1 cellular context compared by ENCODE assay signal in genomic region chr17:19720631-19721426, GRCh38.
A peak's percentile ranks its signal among the peaks of the same experiment; 100 is the strongest.
TF ChIP-seq lines count a peak whose summit lies in the region.

No MANE protein-coding gene starts in this region.

TF ChIP-seq in HepG2, 621 proteins besides CTCF, POLR2A, EP300 and RAD21 (continued from another document and continues in another):
- TF ChIP-seq DZIP1 (CRISPR knock-in tag; IDR thresholded peaks at IDR 0.05) = no peak
- no peak for TF ChIP-seq CENPT (CRISPR knock-in tag; IDR thresholded peaks at IDR 0.05; ENCODE audit: low read depth)
- TF ChIP-seq, protein P1, sequence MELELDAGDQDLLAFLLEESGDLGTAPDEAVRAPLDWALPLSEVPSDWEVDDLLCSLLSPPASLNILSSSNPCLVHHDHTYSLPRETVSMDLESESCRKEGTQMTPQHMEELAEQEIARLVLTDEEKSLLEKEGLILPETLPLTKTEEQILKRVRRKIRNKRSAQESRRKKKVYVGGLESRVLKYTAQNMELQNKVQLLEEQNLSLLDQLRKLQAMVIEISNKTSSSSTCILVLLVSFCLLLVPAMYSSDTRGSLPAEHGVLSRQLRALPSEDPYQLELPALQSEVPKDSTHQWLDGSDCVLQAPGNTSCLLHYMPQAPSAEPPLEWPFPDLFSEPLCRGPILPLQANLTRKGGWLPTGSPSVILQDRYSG (CRISPR knock-in tag; IDR thresholded peaks at IDR 0.05) = no peak
- TF ChIP-seq FOXK1 (CRISPR knock-in tag; IDR thresholded peaks at IDR 0.05; ENCODE audit: borderline replicate concordance, low read depth) = no peak
- TF ChIP-seq CEBPG (CRISPR knock-in tag; IDR thresholded peaks at IDR 0.05) = peak; percentile 47; the same call in 1 of the 2 replicates
- TF ChIP-seq ZNF205 (CRISPR knock-in tag; IDR thresholded peaks at IDR 0.05) = no peak
- TF ChIP-seq CENPBD1 (CRISPR knock-in tag; IDR thresholded peaks at IDR 0.05; ENCODE audit: borderline replicate concordance, low read depth) = no peak
- TF ChIP-seq ZNF782 (CRISPR knock-in tag; IDR thresholded peaks at IDR 0.05; ENCODE audit: borderline replicate concordance) = no peak
- TF ChIP-seq ZBTB39 (CRISPR knock-in tag; IDR thresholded peaks at IDR 0.05) = no peak
- peak; percentile 44; the same call in 1 of the 2 replicates for TF ChIP-seq AHDC1 (CRISPR knock-in tag; IDR thresholded peaks at IDR 0.05; ENCODE audit: borderline replicate concordance)
- TF ChIP-seq CC2D1A (CRISPR knock-in tag; IDR thresholded peaks at IDR 0.05) = no peak
- TF ChIP-seq, protein P2, sequence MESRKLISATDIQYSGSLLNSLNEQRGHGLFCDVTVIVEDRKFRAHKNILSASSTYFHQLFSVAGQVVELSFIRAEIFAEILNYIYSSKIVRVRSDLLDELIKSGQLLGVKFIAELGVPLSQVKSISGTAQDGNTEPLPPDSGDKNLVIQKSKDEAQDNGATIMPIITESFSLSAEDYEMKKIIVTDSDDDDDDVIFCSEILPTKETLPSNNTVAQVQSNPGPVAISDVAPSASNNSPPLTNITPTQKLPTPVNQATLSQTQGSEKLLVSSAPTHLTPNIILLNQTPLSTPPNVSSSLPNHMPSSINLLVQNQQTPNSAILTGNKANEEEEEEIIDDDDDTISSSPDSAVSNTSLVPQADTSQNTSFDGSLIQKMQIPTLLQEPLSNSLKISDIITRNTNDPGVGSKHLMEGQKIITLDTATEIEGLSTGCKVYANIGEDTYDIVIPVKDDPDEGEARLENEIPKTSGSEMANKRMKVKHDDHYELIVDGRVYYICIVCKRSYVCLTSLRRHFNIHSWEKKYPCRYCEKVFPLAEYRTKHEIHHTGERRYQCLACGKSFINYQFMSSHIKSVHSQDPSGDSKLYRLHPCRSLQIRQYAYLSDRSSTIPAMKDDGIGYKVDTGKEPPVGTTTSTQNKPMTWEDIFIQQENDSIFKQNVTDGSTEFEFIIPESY (CRISPR knock-in tag; IDR thresholded peaks at IDR 0.05) = no peak
- TF ChIP-seq DR1 (CRISPR knock-in tag; IDR thresholded peaks at IDR 0.05) = no peak; the same call in 1 of the 2 replicates
- 0 out of 2 replicates have a peak, but pooled peaks have one; percentile 49 for TF ChIP-seq GZF1 (CRISPR knock-in tag; IDR thresholded peaks at IDR 0.05)
- TF ChIP-seq, protein P3, sequence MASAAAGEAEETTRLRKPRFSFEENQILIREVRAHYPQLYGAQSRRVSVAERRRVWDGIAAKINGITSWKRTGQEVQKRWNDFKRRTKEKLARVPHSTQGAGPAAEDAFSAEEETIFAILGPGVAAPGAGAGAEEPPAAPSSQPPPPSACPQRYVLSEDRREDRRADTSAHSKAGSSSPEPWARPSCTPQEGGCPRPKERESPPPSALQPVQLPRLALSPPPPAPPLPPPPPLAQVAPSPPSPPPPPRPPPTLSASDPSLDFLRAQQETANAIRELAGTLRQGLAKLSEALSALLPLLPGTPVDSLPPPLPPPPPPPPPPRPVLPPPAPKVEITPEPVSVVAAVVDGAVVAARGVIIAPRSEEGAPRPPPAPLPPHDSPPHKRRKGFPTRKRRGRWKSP (CRISPR knock-in tag; IDR thresholded peaks at IDR 0.05) = no peak
- TF ChIP-seq NR2C2 (CRISPR knock-in tag; IDR thresholded peaks at IDR 0.05; ENCODE audit: borderline replicate concordance) = peak; percentile 74
- TF ChIP-seq HHEX (CRISPR knock-in tag; IDR thresholded peaks at IDR 0.05) = peak; percentile 53; the same call in 1 of the 2 replicates
- TF ChIP-seq NKX3-1 (CRISPR knock-in tag; IDR thresholded peaks at IDR 0.05) = no peak
- no peak for TF ChIP-seq CBX5 (CRISPR knock-in tag; IDR thresholded peaks at IDR 0.05; ENCODE audit: borderline replicate concordance)
- TF ChIP-seq THRA (CRISPR knock-in tag; IDR thresholded peaks at IDR 0.05; ENCODE audit: borderline replicate concordance) = peak; percentile 62; the same call in 1 of the 2 replicates
- no peak for TF ChIP-seq AGO1 (IDR thresholded peaks at IDR 0.05; ENCODE audit: low read depth, low read length, poor library complexity, severe bottlenecking)
- TF ChIP-seq MXI1 (IDR thresholded peaks at IDR 0.05; ENCODE audit: borderline replicate concordance, low read depth, low read length) = no peak
- TF ChIP-seq ZNF740 (CRISPR knock-in tag; IDR thresholded peaks at IDR 0.05) = no peak
- TF ChIP-seq ZKSCAN8 (CRISPR knock-in tag; IDR thresholded peaks at IDR 0.05; ENCODE audit: borderline replicate concordance) = no peak
- no peak for TF ChIP-seq ADNP (CRISPR knock-in tag; IDR thresholded peaks at IDR 0.05)
- TF ChIP-seq ZNF274 (CRISPR knock-in tag; IDR thresholded peaks at IDR 0.05) = no peak
- TF ChIP-seq FOXJ3 (CRISPR knock-in tag; IDR thresholded peaks at IDR 0.05; ENCODE audit: borderline replicate concordance) = no peak
- TF ChIP-seq ZMAT3 (CRISPR knock-in tag; conservative IDR thresholded peaks at IDR 0.05) = no peak
- TF ChIP-seq NRL (CRISPR knock-in tag; IDR thresholded peaks at IDR 0.05; ENCODE audit: borderline replicate concordance) = peak; percentile 49; the same call in 1 of the 2 replicates
- TF ChIP-seq MIER2 (CRISPR knock-in tag; IDR thresholded peaks at IDR 0.05) = no peak
- peak; percentile 45 for TF ChIP-seq FOXA3 (CRISPR knock-in tag; IDR thresholded peaks at IDR 0.05)
- TF ChIP-seq ZNF678 (CRISPR knock-in tag; IDR thresholded peaks at IDR 0.05) = no peak
- no peak for TF ChIP-seq ZFP36 (IDR thresholded peaks at IDR 0.05; ENCODE audit: borderline replicate concordance, low read depth, low read length, partially characterized antibody)
- no peak for TF ChIP-seq ZNF749 (CRISPR knock-in tag; IDR thresholded peaks at IDR 0.05; ENCODE audit: borderline replicate concordance)
- peak; percentile 92 for TF ChIP-seq ZSCAN25 (CRISPR knock-in tag; IDR thresholded peaks at IDR 0.05)
- no peak for TF ChIP-seq NCOA5 (CRISPR knock-in tag; IDR thresholded peaks at IDR 0.05)
- TF ChIP-seq NR2F2 (IDR thresholded peaks at IDR 0.05; ENCODE audit: borderline replicate concordance, low read depth) = peak; percentile 82
- TF ChIP-seq, protein P4, sequence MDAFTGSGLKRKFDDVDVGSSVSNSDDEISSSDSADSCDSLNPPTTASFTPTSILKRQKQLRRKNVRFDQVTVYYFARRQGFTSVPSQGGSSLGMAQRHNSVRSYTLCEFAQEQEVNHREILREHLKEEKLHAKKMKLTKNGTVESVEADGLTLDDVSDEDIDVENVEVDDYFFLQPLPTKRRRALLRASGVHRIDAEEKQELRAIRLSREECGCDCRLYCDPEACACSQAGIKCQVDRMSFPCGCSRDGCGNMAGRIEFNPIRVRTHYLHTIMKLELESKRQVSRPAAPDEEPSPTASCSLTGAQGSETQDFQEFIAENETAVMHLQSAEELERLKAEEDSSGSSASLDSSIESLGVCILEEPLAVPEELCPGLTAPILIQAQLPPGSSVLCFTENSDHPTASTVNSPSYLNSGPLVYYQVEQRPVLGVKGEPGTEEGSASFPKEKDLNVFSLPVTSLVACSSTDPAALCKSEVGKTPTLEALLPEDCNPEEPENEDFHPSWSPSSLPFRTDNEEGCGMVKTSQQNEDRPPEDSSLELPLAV (CRISPR knock-in tag; conservative IDR thresholded peaks at IDR 0.05; ENCODE audit: low read depth) = no peak
- TF ChIP-seq ZFP37 (CRISPR knock-in tag; IDR thresholded peaks at IDR 0.05; ENCODE audit: borderline replicate concordance) = no peak
- no peak for TF ChIP-seq SP140L (CRISPR knock-in tag; IDR thresholded peaks at IDR 0.05; ENCODE audit: borderline replicate concordance)
- TF ChIP-seq ZNF558 (CRISPR knock-in tag; IDR thresholded peaks at IDR 0.05; ENCODE audit: borderline replicate concordance) = 0 out of 2 replicates have a peak, but pooled peaks have one; percentile 67
- peak; percentile 47; the same call in 1 of the 2 replicates for TF ChIP-seq MIER3 (CRISPR knock-in tag; IDR thresholded peaks at IDR 0.05; ENCODE audit: borderline replicate concordance)
- peak; percentile 92 for TF ChIP-seq PITX1 (CRISPR knock-in tag; IDR thresholded peaks at IDR 0.05)
- TF ChIP-seq TCF12 (IDR thresholded peaks at IDR 0.05) = no peak
- no peak for TF ChIP-seq TCF12 (CRISPR knock-in tag; IDR thresholded peaks at IDR 0.05)
- TF ChIP-seq EED (CRISPR knock-in tag; IDR thresholded peaks at IDR 0.05) = no peak
- TF ChIP-seq CHD2 (IDR thresholded peaks at IDR 0.05; ENCODE audit: low read depth, low read length) = no peak
- no peak for TF ChIP-seq DNMT1 (CRISPR knock-in tag; IDR thresholded peaks at IDR 0.05)
- TF ChIP-seq ZNF572 (CRISPR knock-in tag; IDR thresholded peaks at IDR 0.05) = no peak
- TF ChIP-seq MBD4 (IDR thresholded peaks at IDR 0.05; ENCODE audit: borderline replicate concordance, low read length) = no peak
- no peak for TF ChIP-seq ELF4 (CRISPR knock-in tag; IDR thresholded peaks at IDR 0.05; ENCODE audit: borderline replicate concordance)
